In the genomic region with DNA sequence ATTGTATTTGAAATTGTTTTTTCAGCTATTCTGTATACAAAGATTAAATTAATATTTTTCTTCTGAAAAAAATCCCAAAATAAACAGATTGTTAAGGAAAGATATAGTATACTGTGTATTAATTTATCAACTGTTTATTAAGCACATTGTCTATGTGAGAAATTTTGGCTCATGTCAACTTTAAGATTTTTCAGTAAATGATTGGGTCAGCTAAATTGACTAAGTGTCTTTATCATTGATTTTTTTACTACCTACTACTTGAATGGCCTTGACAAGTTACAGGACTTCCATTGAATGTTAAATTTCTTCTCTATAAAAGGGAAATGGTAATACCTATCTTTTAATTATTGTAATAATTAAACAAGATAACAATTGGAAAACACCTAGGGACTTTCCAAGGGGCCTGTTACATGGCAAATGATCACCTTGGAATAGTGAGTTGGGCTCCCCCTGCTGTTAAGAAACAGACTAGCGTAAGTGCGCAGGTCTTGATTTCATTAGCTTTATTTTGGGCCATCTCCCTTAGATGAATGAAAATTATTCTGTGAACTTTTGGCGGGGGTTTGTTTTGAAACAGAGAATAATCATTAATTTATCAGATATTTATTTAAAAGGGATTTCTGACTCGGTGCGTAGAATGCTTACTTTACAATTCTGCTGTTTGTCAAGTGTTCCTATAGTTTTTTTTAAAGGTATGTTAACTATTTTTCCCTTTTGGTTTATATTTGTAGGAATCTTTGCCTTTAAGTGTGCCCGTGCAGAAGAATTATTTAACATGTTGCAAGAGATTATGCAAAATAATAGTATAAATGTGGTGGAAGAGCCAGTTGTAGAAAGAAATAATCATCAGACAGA, we compare ENCODE assay signal across 8 cellular contexts. TPM values are rescaled to one million over a fixed set of nuclear protein-coding genes. Genes with fewer than 3 reads are reported as not detected.
DNase-seq lines count a peak whose midpoint lies in the region; ATAC-seq and TF ChIP-seq lines count a peak whose summit lies in the region.

No MANE protein-coding gene starts in this region.

- no TSS peak for BruUV-seq in PC-9 (replicated peaks; lab: Mats Ljungman, UMichigan)

- no peak overlapping the region for H3K27ac Mint-ChIP-seq in CD8-positive, alpha-beta T cell

- H3K36me3 Mint-ChIP-seq in CD8-positive, alpha-beta T cell, result peaks cover 65% of the 10 kb centered on the region

- H2AFZ ChIP-seq in PC-9, result no peak overlapping the region

- H3K27me3 Mint-ChIP-seq in CD8-positive, alpha-beta T cell (ENCODE audit: low read depth), result no peaks in the 10 kb centered on the region

- peak in 6 of 7 experiments; percentile 5 to 59 (median 37) for DNase-seq in CD8-positive, alpha-beta T cell
- peak; percentile 47 for DNase-seq in HT1080 (ENCODE audit: low read depth)
- DNase-seq in PC-9, result peak; percentile 47 to 55
- DNase-seq in activated T-helper 9 cell treated with anti-CD3 and anti-CD28 coated beads, Interleukin-2, amount 50 U/mL, for 16 hours (ENCODE audit: low read depth), result peak; percentile 16
- DNase-seq in prostate gland (ENCODE audit: low spot score), result peak; percentile 49

- peaks cover 7% of the 10 kb centered on the region; the same call in 1 of the 2 replicates for H4K20me1 ChIP-seq in PC-9 (ENCODE audit: insufficient read depth)

- intact Hi-C loops in CD8-positive, alpha-beta T cell (cut with DNase I, micrococcal nuclease), result loop anchor here (1.0 to 5.0 kb wide), 5 partner anchors 98 to 416 kb away; a partner anchor contains a TSS
- intact Hi-C loops in PC-9 (cut with micrococcal nuclease; ENCODE audit: unreplicated experiment) (loop anchor here (1.0 to 2.0 kb wide), 3 partner anchors 100 to 180 kb away; a partner anchor contains a TSS), prostate gland (cut with DNase I) (loop anchor here (5.0 kb wide), 2 partner anchors 153 to 213 kb away; a partner anchor contains a TSS)

- 25 to 29% methylated on average over 6 of the region's 6 CpGs for WGBS in gastroesophageal sphincter (ENCODE audit: low coverage in 1 of 2), 2 donors
- WGBS in prostate gland, result 42% methylated on average over 6 of the region's 6 CpGs

- CTCF ChIA-PET in CD8-positive, alpha-beta T cell (lab: Charles Lee), result interaction anchor here (0.6 to 7.9 kb wide), 38 partner anchors 10 to 415 kb away, joined by 3 to 71 read pairs (median 4); no protein-coding TSS in a partner anchor
- CTCF ChIA-PET in PC-9 (lab: Charles Lee), result interaction anchor here (0.6 to 1.2 kb wide), 5 partner anchors 13 to 281 kb away, joined by 3 to 5 read pairs (median 3); no protein-coding TSS in a partner anchor

- no peak overlapping the region for H3K27ac ChIP-seq in CD8-positive, alpha-beta T cell (ENCODE audit: low read depth, low read length)
- no peak overlapping the region for H3K27ac ChIP-seq in PC-9
- no peak overlapping the region for H3K27ac ChIP-seq in gastroesophageal sphincter
- H3K27ac ChIP-seq in prostate gland, result no peak overlapping the region

- H3K4me1 Mint-ChIP-seq in CD8-positive, alpha-beta T cell (ENCODE audit: low read depth), result no peaks in the 10 kb centered on the region

- no peak overlapping the region for H3K4me2 ChIP-seq in PC-9

- H3K4me3 ChIP-seq in CD8-positive, alpha-beta T cell (ENCODE audit: low read depth, low read length), result no peak overlapping the region
- H3K4me3 ChIP-seq in PC-9 (no peak overlapping the region), gastroesophageal sphincter (no peak overlapping the region), prostate gland (no peak overlapping the region)

- no peaks in the 10 kb centered on the region for H3K27me3 ChIP-seq in CD8-positive, alpha-beta T cell (ENCODE audit: insufficient read depth, low read length)
- H3K27me3 ChIP-seq in PC-9 (ENCODE audit: insufficient read depth, low read depth) (no peaks in the 10 kb centered on the region), gastroesophageal sphincter (no peaks in the 10 kb centered on the region), prostate gland (replicated peaks; ENCODE audit: insufficient read depth) (no peaks in the 10 kb centered on the region)

- H3F3A ChIP-seq in PC-9 (ENCODE audit: insufficient read depth, low read depth), result 0 out of 2 replicates have a peak, but pooled peaks cover 12% of the 10 kb centered on the region

- H3K9me2 ChIP-seq in PC-9 (ENCODE audit: insufficient read depth), result no peaks in the 10 kb centered on the region

- peak; percentile 94 for TF ChIP-seq CTCF in CD8-positive, alpha-beta T cell (IDR thresholded peaks at IDR 0.05)
- TF ChIP-seq CTCF in PC-9 (conservative IDR thresholded peaks at IDR 0.05), result peak; percentile 89
- peak; percentile 75 to 81 (median 78) for TF ChIP-seq CTCF in gastroesophageal sphincter (IDR thresholded peaks at IDR 0.05)
- peak; percentile 55 to 75 (median 70) for TF ChIP-seq CTCF in prostate gland (IDR thresholded peaks at IDR 0.05)

- TF ChIP-seq EP300 in gastroesophageal sphincter (IDR thresholded peaks at IDR 0.05), result no peak

- POLR2A ChIA-PET in CD8-positive, alpha-beta T cell (lab: Charles Lee), result interaction anchor here (0.8 to 2.2 kb wide), 6 partner anchors 15 to 312 kb away, joined by 3 to 10 read pairs (median 3); no protein-coding TSS in a partner anchor
- POLR2A ChIA-PET in PC-9 (lab: Charles Lee; ENCODE audit: unreplicated experiment), result interaction anchor here (0.6 kb wide), 2 partner anchors 62 to 100 kb away, joined by 3 read pairs; a partner anchor contains a TSS

- no peaks in the 10 kb centered on the region for H3K9me3 Mint-ChIP-seq in CD8-positive, alpha-beta T cell

- TF ChIP-seq POLR2A in gastroesophageal sphincter (IDR thresholded peaks at IDR 0.05) (no peak), prostate gland (IDR thresholded peaks at IDR 0.05) (no peak)

- peak; percentile 83 for ATAC-seq in CD8-positive, alpha-beta T cell
- ATAC-seq in GM19351 (IDR thresholded peaks at IDR 0.05; ENCODE audit: unreplicated experiment) (peak; percentile 82), gastroesophageal sphincter (no peak), HG03108 (IDR thresholded peaks at IDR 0.05; ENCODE audit: unreplicated experiment) (no peak)

- H3K79me2 ChIP-seq in PC-9 (ENCODE audit: low read depth), result 0 out of 2 replicates have a peak, but pooled peaks cover 3% of the 10 kb centered on the region

- H3K4me3 Mint-ChIP-seq in CD8-positive, alpha-beta T cell, result no peak overlapping the region

- H3K36me3 ChIP-seq in CD8-positive, alpha-beta T cell (ENCODE audit: insufficient read depth, low read length), result peaks cover 15% of the 10 kb centered on the region
- H3K36me3 ChIP-seq in PC-9 (ENCODE audit: low read depth) (peaks cover 16% of the 10 kb centered on the region), gastroesophageal sphincter (peaks cover 0 to 59% of the 10 kb centered on the region in 2 donors), prostate gland (peaks cover 0 to 8% of the 10 kb centered on the region in 2 donors)

- no peaks in the 10 kb centered on the region for H3K9me3 ChIP-seq in CD8-positive, alpha-beta T cell (ENCODE audit: low read length)
- no peaks in the 10 kb centered on the region for H3K9me3 ChIP-seq in PC-9 (ENCODE audit: insufficient read depth, low read depth)
- H3K9me3 ChIP-seq in gastroesophageal sphincter, result no peaks in the 10 kb centered on the region
- H3K9me3 ChIP-seq in prostate gland, result no peaks in the 10 kb centered on the region

- no peaks in the 10 kb centered on the region for H3K4me1 ChIP-seq in CD8-positive, alpha-beta T cell (ENCODE audit: insufficient read depth, low read length)
- H3K4me1 ChIP-seq in PC-9 (replicated peaks; ENCODE audit: insufficient read depth), result no peaks in the 10 kb centered on the region
- peaks cover 0 to 10% (median 0%) of the 10 kb centered on the region in 3 donors for H3K4me1 ChIP-seq in gastroesophageal sphincter
- no peaks in the 10 kb centered on the region for H3K4me1 ChIP-seq in prostate gland (replicated peaks)

RNA-seq across cellular contexts. Expression of a gene that starts 14.5 kb away (rescaled TPM):
- 100 to 1,000 TPM; 211 to 220 TPM for total RNA-seq in CD8-positive, alpha-beta T cell
- total RNA-seq in HT1080 (2014; rRNA removed; shearing (Covaris generic)), result 459 and 483 TPM in 2 replicates
- polyA plus RNA-seq in HT1080 (2015; cell fraction: cytosol; rRNA removed), result 334 and 339 TPM in 2 replicates
- polyA plus RNA-seq in HT1080 (2015; cell fraction: nucleus; rRNA removed), result 585 and 606 TPM in 2 replicates
- 136 and 162 TPM in 2 replicates for total RNA-seq in PC-9 (2021)
- 100 to 1,000 TPM in 3 of 4 donors, 10 to 100 TPM in 1; 95.4 to 125 (median 110) TPM for total RNA-seq in gastroesophageal sphincter
- 100 to 1,000 TPM in 1 of 2 donors, 10 to 100 TPM in 1; 86.7 to 116 TPM for total RNA-seq in prostate gland

RNA-seq across cellular contexts. Expression of a gene that starts 39.9 kb away (rescaled TPM):
- total RNA-seq in CD8-positive, alpha-beta T cell, result not detected
- total RNA-seq in HT1080 (2014; rRNA removed; shearing (Covaris generic)), result not detected in 2 replicates
- polyA plus RNA-seq in HT1080 (2015; cell fraction: cytosol; rRNA removed), result not detected in 2 replicates
- polyA plus RNA-seq in HT1080 (2015; cell fraction: nucleus; rRNA removed), result not detected in 2 replicates
- total RNA-seq in PC-9 (2021), result not detected in 2 replicates
- not detected for total RNA-seq in gastroesophageal sphincter
- total RNA-seq in prostate gland, result not detected

Comparison
In these comparisons a context has a peak if more than half of its experiments do, and no peak if none do; other contexts are left out.
1. ATAC-seq: peak in CD8-positive, alpha-beta T cell (single experiment) and GM19351 (single experiment); none in gastroesophageal sphincter (single experiment) and HG03108 (single experiment).
2. Peak in every context shown above with its lines, with median percentiles within 50 percentile points of each other: DNase-seq and CTCF ChIP-seq.